ENCODE assay signal across 8 cellular contexts in the genomic region with DNA sequence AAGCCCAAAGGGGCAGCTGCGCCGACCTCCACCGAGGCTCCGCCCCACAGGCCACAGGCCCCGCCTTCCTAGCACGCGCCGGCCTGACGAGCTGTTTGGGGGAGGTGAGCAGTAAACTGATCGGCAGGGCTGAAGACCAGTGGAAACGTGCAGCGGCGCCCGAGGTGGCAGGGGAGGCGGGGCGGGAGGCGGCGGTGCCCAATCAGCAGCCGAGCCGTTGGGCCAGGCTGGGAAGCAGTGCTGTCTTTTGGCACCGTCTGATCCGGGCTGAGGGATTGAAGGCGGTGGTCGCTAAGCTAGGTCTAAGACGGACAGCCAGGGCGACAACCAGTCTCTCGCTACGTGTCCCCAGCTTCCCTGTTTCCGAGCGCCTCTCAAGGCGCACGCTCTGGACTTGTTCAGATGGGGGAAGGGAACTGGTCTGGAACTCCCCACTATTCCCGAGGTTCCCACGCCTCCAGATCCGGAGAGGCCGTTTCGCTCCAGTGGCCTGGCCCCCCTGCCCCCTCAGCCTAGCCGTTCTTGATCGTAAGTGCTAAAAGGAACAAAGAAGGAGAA. TPM values are rescaled to one million over a fixed set of nuclear protein-coding genes. Genes with fewer than 3 reads are reported as not detected.
DNase-seq lines count a peak whose midpoint lies in the region; ATAC-seq and TF ChIP-seq lines count a peak whose summit lies in the region.

A gene with protein sequence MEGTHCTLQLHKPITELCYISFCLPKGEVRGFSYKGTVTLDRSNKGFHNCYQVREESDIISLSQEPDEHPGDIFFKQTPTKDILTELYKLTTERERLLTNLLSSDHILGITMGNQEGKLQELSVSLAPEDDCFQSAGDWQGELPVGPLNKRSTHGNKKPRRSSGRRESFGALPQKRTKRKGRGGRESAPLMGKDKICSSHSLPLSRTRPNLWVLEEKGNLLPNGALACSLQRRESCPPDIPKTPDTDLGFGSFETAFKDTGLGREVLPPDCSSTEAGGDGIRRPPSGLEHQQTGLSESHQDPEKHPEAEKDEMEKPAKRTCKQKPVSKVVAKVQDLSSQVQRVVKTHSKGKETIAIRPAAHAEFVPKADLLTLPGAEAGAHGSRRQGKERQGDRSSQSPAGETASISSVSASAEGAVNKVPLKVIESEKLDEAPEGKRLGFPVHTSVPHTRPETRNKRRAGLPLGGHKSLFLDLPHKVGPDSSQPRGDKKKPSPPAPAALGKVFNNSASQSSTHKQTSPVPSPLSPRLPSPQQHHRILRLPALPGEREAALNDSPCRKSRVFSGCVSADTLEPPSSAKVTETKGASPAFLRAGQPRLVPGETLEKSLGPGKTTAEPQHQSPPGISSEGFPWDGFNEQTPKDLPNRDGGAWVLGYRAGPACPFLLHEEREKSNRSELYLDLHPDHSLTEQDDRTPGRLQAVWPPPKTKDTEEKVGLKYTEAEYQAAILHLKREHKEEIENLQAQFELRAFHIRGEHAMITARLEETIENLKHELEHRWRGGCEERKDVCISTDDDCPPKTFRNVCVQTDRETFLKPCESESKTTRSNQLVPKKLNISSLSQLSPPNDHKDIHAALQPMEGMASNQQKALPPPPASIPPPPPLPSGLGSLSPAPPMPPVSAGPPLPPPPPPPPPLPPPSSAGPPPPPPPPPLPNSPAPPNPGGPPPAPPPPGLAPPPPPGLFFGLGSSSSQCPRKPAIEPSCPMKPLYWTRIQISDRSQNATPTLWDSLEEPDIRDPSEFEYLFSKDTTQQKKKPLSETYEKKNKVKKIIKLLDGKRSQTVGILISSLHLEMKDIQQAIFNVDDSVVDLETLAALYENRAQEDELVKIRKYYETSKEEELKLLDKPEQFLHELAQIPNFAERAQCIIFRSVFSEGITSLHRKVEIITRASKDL (N-terminal part only) (minus strand): TSS at position 11 of the 558 bp plus-strand sequence. CDS start 39,800 bp downstream, outside the sequence.

- H3K9me3 Mint-ChIP-seq in CD4-positive, alpha-beta memory T cell: no peaks in the 10 kb centered on the region
- H3K9me3 Mint-ChIP-seq in natural killer cell: no peaks in the 10 kb centered on the region

- no peaks in the 10 kb centered on the region for H3K36me3 ChIP-seq in CD4-positive, alpha-beta memory T cell (ENCODE audit: insufficient read depth, low read length)

- H3K27ac ChIP-seq in CD4-positive, alpha-beta memory T cell (ENCODE audit: low read depth, low read length): peak within 1 kb of the TSS; percentile 18

- peaks cover 2 to 11% of the 10 kb centered on the region in 2 donors for H3K27me3 Mint-ChIP-seq in CD4-positive, alpha-beta memory T cell
- peaks cover 6 to 10% of the 10 kb centered on the region in 2 donors for H3K27me3 Mint-ChIP-seq in natural killer cell (ENCODE audit: low read depth in 2 of 2)

- H3K9me3 ChIP-seq in CD4-positive, alpha-beta memory T cell (ENCODE audit: control insufficient read depth in 1 of 2, low read length in 2 of 2): no peaks in the 10 kb centered on the region

- no peaks in the 10 kb centered on the region for H3K36me3 Mint-ChIP-seq in CD4-positive, alpha-beta memory T cell
- H3K36me3 Mint-ChIP-seq in natural killer cell: no peaks in the 10 kb centered on the region

- CTCF ChIA-PET in CD4-positive, alpha-beta memory T cell (lab: Charles Lee; ENCODE audit: partially characterized antibody): interaction anchor here (1.2 kb wide), 1 partner anchor 109 kb away, joined by 4 read pairs; no protein-coding TSS in a partner anchor

- H3K4me3 ChIP-seq in CD4-positive, alpha-beta memory T cell (ENCODE audit: low read length in 2 of 2): peak within 1 kb of the TSS; percentile 58 to 65

- H3K4me3 Mint-ChIP-seq in CD4-positive, alpha-beta memory T cell: peak within 1 kb of the TSS; percentile 77 to 90 (median 86)
- peak within 1 kb of the TSS; percentile 86 for H3K4me3 Mint-ChIP-seq in natural killer cell

- peak; percentile 81 to 91 (median 87) for DNase-seq in CD4-positive, alpha-beta memory T cell
- DNase-seq in HT-29 (ENCODE audit: low spot score) (peak; percentile 96), RPMI8226 (peak; percentile 72), activated gamma-delta T cell treated with Interleukin-2 at 50 U/mL for 16 hours (peak; percentile 88), fibroblast of the conjunctiva (ENCODE audit: low read depth) (peak; percentile 85), natural killer cell (peak; percentile 92)
- peak; percentile 75 to 88 for DNase-seq in stimulated activated CD8-positive, alpha-beta memory T cell treated with anti-CD3 and anti-CD28 coated beads, Interleukin-7, amount 100 ng/mL, for 48 hours (ENCODE audit: extremely low read depth in 1 of 2, low read depth in 1 of 2)

- peak; percentile 89 for ATAC-seq in GM21360 (IDR thresholded peaks at IDR 0.05; ENCODE audit: unreplicated experiment)
- peak; percentile 99 to 100 (median 100) for ATAC-seq in natural killer cell

- intact Hi-C loops in CD4-positive, alpha-beta memory T cell (cut with micrococcal nuclease): no loop called here
- intact Hi-C loops in natural killer cell (cut with micrococcal nuclease): no loop called here

- POLR2A ChIA-PET in CD4-positive, alpha-beta memory T cell (lab: Charles Lee; ENCODE audit: partially characterized antibody): no interaction called here

- peaks cover 7% of the 10 kb centered on the region for H3K4me1 ChIP-seq in CD4-positive, alpha-beta memory T cell (ENCODE audit: insufficient read depth, low read length)

- no peak for TF ChIP-seq CTCF in natural killer cell (IDR thresholded peaks at IDR 0.05)

- H3K4me1 Mint-ChIP-seq in CD4-positive, alpha-beta memory T cell: peaks cover 8 to 16% (median 12%) of the 10 kb centered on the region in 4 donors
- peaks cover 0 to 18% of the 10 kb centered on the region in 2 donors for H3K4me1 Mint-ChIP-seq in natural killer cell

- peak within 1 kb of the TSS in 6 of 7 donors; percentile 69 to 96 (median 87) for H3K27ac Mint-ChIP-seq in CD4-positive, alpha-beta memory T cell
- H3K27ac Mint-ChIP-seq in natural killer cell: peak within 1 kb of the TSS; percentile 67 to 87

- no peaks in the 10 kb centered on the region for H3K27me3 ChIP-seq in CD4-positive, alpha-beta memory T cell (ENCODE audit: insufficient read depth, low read length)

RNA-seq across cellular contexts. Expression of the gene that starts here (rescaled TPM):
- total RNA-seq in CD4-positive, alpha-beta memory T cell: under 1 TPM; 0.67 to 0.84 TPM
- polyA plus RNA-seq in CD4-positive, alpha-beta memory T cell: under 1 TPM; 0.02 to 0.09 TPM
- total RNA-seq in HT-29 (2014; rRNA removed; shearing (Covaris generic)): 9.4 and 11.5 TPM in 2 replicates
- 10 to 100 TPM in 1 of 3 donors, 1 to 10 TPM in 2; 2.0 to 19.2 (median 2.2) TPM for total RNA-seq in natural killer cell

Comparison
In these comparisons a context has a peak if more than half of its experiments do, and no peak if none do; other contexts are left out.
1. Peak in every context shown above with its lines: DNase-seq, ATAC-seq, H3K4me3 ChIP-seq and H3K27ac ChIP-seq.
2. Peak in DNase-seq, H3K4me3 ChIP-seq and H3K27ac ChIP-seq in CD4-positive, alpha-beta memory T cell; RNA of the gene not detected or under 1 TPM.